ENCODE assay signal across 18 cellular contexts in the genomic region with DNA sequence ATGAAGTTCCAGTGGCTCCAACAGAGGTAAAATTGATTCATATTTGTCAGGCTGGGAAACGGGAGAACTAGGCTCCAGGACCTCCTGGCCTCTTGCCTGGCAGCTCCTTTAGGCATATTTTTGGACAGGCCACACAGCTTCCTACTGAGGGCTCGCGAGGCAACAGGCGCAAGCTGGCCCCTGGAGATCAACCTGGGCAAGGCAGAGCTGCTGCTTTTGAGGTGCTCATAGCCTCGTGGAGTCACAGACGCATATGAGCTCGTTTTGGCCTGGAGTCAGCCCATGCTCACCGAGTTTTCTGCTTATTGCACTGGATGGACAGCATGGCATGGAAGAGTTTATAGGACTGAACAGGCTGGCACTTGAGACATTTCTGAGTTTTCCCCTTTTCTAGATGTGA.
"Had no signal": no experiment of that assay in that cellular context is flagged by ENCODE, and none has a peak within 500 bp of the region (broad histone marks: within the 10 kb centered on the region; RNA-seq: fewer than 3 reads in every experiment).

No MANE protein-coding gene starts in this region.

- H3K9me3 Mint-ChIP-seq: activated CD4-positive, alpha-beta memory T cell treated with anti-CD3 and anti-CD28 coated beads, Interleukin-2, amount 10 ng/mL, durations not matched to agents 7 days and 5 days; activated naive CD8-positive, alpha-beta T cell treated with anti-CD3 and anti-CD28 coated beads, Interleukin-2, amount 10 ng/mL, durations not matched to agents 7 days and 5 days; activated T-cell treated with anti-CD3 and anti-CD28 coated beads, Interleukin-2, amount 50 U/mL, for 72 hours; naive thymus-derived CD8-positive, alpha-beta T cell; T-helper 2 cell treated with Interferon-gamma antibody and Interleukin-4, amounts not matched to agents 5 μg/mL and 100 μg/mL, for 36 hours had no signal

- H3K9ac ChIP-seq: SK-N-SH had no signal

- H3K9me3 ChIP-seq: gastrocnemius medialis, left ventricle myocardium inferior, SK-N-SH, spleen, tibial nerve had no signal

- H3K27me3 ChIP-seq: gastrocnemius medialis, spleen, tibial nerve had no signal

- H3K4me1 Mint-ChIP-seq: WTC11 had no signal

- H3K27ac ChIP-seq: gastrocnemius medialis, left ventricle myocardium inferior, tibial nerve had no signal

- ATAC-seq: activated CD4-positive, alpha-beta T cell treated with anti-CD3 and anti-CD28 coated beads for 36 hours; activated T-cell treated with anti-CD3 and anti-CD28 coated beads, Interleukin-2, amount 50 U/mL, for 72 hours; gastrocnemius medialis; naive thymus-derived CD8-positive, alpha-beta T cell had no signal

- DNase-seq: activated CD4-positive, alpha-beta memory T cell treated with anti-CD3 and anti-CD28 coated beads, Interleukin-2, amount 10 ng/mL, durations not matched to agents 7 days and 5 days; activated CD4-positive, alpha-beta T cell treated with anti-CD3 and anti-CD28 coated beads for 36 hours; activated naive CD8-positive, alpha-beta T cell treated with anti-CD3 and anti-CD28 coated beads, Interleukin-2, amount 10 ng/mL, durations not matched to agents 7 days and 5 days; activated T-cell treated with anti-CD3 and anti-CD28 coated beads, Interleukin-2, amount 50 U/mL, for 72 hours; amygdala; caudate nucleus; gastrocnemius medialis; left ventricle myocardium inferior; mesendoderm; naive thymus-derived CD8-positive, alpha-beta T cell; SHP77 treated with DMSO at 0.1 percent for 48 hours; SK-N-SH; spleen; stimulated activated CD8-positive, alpha-beta memory T cell treated with anti-CD3 and anti-CD28 coated beads, Interleukin-4, amount 100 ng/mL, for 48 hours; stimulated activated naive CD4-positive, alpha-beta T cell treated with Interleukin-2 at 50 U/mL for 16 hours had no signal

- H3K36me3 ChIP-seq: gastrocnemius medialis, left ventricle myocardium inferior, spleen, tibial nerve had no signal

- H3K36me3 Mint-ChIP-seq: activated naive CD8-positive, alpha-beta T cell treated with anti-CD3 and anti-CD28 coated beads, Interleukin-2, amount 10 ng/mL, durations not matched to agents 7 days and 5 days; naive thymus-derived CD8-positive, alpha-beta T cell had no signal

- H3K4me3 Mint-ChIP-seq: activated CD4-positive, alpha-beta memory T cell treated with anti-CD3 and anti-CD28 coated beads, Interleukin-2, amount 10 ng/mL, durations not matched to agents 7 days and 5 days; activated CD4-positive, alpha-beta T cell treated with anti-CD3 and anti-CD28 coated beads for 36 hours; activated naive CD8-positive, alpha-beta T cell treated with anti-CD3 and anti-CD28 coated beads, Interleukin-2, amount 10 ng/mL, durations not matched to agents 7 days and 5 days; activated T-cell treated with anti-CD3 and anti-CD28 coated beads, Interleukin-2, amount 50 U/mL, for 72 hours; naive thymus-derived CD8-positive, alpha-beta T cell; T-helper 2 cell treated with Interferon-gamma antibody and Interleukin-4, amounts not matched to agents 5 μg/mL and 100 μg/mL, for 36 hours; WTC11 had no signal

- H3K4me1 ChIP-seq: gastrocnemius medialis, tibial nerve had no signal

- H3K27ac Mint-ChIP-seq: activated CD4-positive, alpha-beta memory T cell treated with anti-CD3 and anti-CD28 coated beads, Interleukin-2, amount 10 ng/mL, durations not matched to agents 7 days and 5 days; activated CD4-positive, alpha-beta T cell treated with anti-CD3 and anti-CD28 coated beads for 36 hours; activated naive CD8-positive, alpha-beta T cell treated with anti-CD3 and anti-CD28 coated beads, Interleukin-2, amount 10 ng/mL, durations not matched to agents 7 days and 5 days; activated T-cell treated with anti-CD3 and anti-CD28 coated beads, Interleukin-2, amount 50 U/mL, for 72 hours; naive thymus-derived CD8-positive, alpha-beta T cell; T-helper 2 cell treated with Interferon-gamma antibody and Interleukin-4, amounts not matched to agents 5 μg/mL and 100 μg/mL, for 36 hours; WTC11 had no signal

- H3K27me3 Mint-ChIP-seq: activated CD4-positive, alpha-beta memory T cell treated with anti-CD3 and anti-CD28 coated beads, Interleukin-2, amount 10 ng/mL, durations not matched to agents 7 days and 5 days; activated CD4-positive, alpha-beta T cell treated with anti-CD3 and anti-CD28 coated beads for 36 hours; activated naive CD8-positive, alpha-beta T cell treated with anti-CD3 and anti-CD28 coated beads, Interleukin-2, amount 10 ng/mL, durations not matched to agents 7 days and 5 days had no signal

- H3K4me2 ChIP-seq: SK-N-SH had no signal

- H3K4me3 ChIP-seq: gastrocnemius medialis, left ventricle myocardium inferior, spleen, tibial nerve had no signal
